ENCODE assay signal across 8 cellular contexts in the genomic region with DNA sequence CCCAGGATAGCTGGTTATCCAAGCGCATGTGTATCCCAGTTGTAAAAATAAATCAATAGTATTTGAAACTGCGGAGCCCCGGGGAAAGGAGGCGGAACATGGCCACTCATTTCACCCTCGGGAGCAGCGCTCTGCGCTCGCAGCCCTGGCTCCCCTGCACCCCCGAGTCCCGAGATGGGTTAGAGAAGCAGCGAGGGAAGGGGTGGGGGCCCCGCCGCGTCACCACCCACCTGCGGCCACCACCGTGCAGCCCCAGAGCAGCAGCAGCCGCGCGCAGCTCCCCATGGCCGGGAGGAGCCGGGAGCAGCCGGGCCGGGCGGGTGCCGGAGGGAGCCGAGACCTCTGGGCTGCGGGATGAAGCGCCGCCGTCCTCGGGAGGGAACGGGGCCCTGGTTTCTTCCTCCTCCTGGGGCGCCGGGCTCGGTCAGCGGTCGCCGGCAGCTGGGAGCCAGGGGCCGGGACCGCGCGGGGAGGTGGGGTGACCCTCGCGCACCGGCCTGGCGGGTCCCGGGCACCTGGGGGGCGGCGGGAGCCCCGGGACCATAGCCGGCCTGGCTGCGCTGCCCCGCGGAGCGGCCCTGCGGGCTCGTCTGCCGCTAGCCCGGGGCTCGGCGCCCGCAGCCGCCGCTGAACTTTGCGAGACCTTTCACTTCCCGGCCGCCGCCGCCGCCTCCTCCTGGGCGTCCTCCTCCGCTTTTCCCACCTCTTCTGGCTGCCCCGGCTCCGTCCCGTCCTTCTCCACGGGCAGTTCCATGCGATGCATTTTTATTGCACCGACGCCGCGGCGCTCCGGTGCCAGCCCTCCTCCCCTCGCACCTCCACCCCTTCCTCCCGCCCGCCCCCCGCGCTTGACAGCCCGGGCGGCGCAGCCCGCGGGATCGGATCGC. TPM values are rescaled to one million over a fixed set of nuclear protein-coding genes. Genes with fewer than 3 reads are reported as not detected.
A peak's percentile ranks its signal among the peaks of the same experiment; 100 is the strongest.
DNase-seq lines count a peak whose midpoint lies in the region; ATAC-seq and TF ChIP-seq lines count a peak whose summit lies in the region.

A gene (minus strand): TSS at position 740 of the 887 bp plus-strand sequence. CDS start 455 bp downstream, at position 285.

- H3K27me3 ChIP-seq in MM.1S (replicated peaks; ENCODE audit: insufficient read depth, low read length), result peaks cover 39% of the 10 kb centered on the region
- H3K27me3 ChIP-seq in gastroesophageal sphincter, result no peaks in the 10 kb centered on the region
- peaks cover 0 to 96% (median 23%) of the 10 kb centered on the region in 3 experiments for H3K27me3 ChIP-seq in neuronal stem cell (ENCODE audit: control insufficient read depth in 3 of 3, insufficient read depth in 3 of 3, low read depth in 1 of 3, low read length in 3 of 3)

- H3K79me2 ChIP-seq in MM.1S (ENCODE audit: low read length), result no peaks in the 10 kb centered on the region

- H3K36me3 Mint-ChIP-seq in activated T-cell treated with anti-CD3 and anti-CD28 coated beads, Interleukin-2, amount 50 U/mL, for 72 hours (ENCODE audit: insufficient read depth in 2 of 2), result no peaks in the 10 kb centered on the region

- H3K27me3 Mint-ChIP-seq in activated T-cell treated with anti-CD3 and anti-CD28 coated beads, Interleukin-2, amount 50 U/mL, for 72 hours (ENCODE audit: low read depth), result peaks cover 79% of the 10 kb centered on the region

- no peak for TF ChIP-seq EP300 in gastroesophageal sphincter (IDR thresholded peaks at IDR 0.05)

- H3K9me3 ChIP-seq in MM.1S (replicated peaks; ENCODE audit: insufficient read depth, low read length) (no peaks in the 10 kb centered on the region), gastroesophageal sphincter (no peaks in the 10 kb centered on the region), neuronal stem cell (replicated peaks in 1 of 2; ENCODE audit: control insufficient read depth in 2 of 2, insufficient read depth in 1 of 2, low read depth in 1 of 2, low read length in 2 of 2) (no peaks in the 10 kb centered on the region)

- H3K36me3 ChIP-seq in MM.1S (replicated peaks; ENCODE audit: insufficient read depth, low read length) (no peaks in the 10 kb centered on the region), gastroesophageal sphincter (peaks cover 0 to 6% of the 10 kb centered on the region in 2 donors), neuronal stem cell (replicated peaks in 1 of 2; ENCODE audit: control insufficient read depth in 2 of 2, insufficient read depth in 2 of 2, low read length in 2 of 2) (peaks cover 0 to 3% of the 10 kb centered on the region in 2 donors)

- no peaks in the 10 kb centered on the region for H3K79me1 ChIP-seq in neuronal stem cell (ENCODE audit: low read depth, low read length)

- TF ChIP-seq CTCF in MM.1S (IDR thresholded peaks at IDR 0.05; ENCODE audit: low read length), result no peak
- TF ChIP-seq CTCF in gastroesophageal sphincter (IDR thresholded peaks at IDR 0.05), result no peak

- H3K18ac ChIP-seq in neuronal stem cell (ENCODE audit: low read length), result peak within 1 kb of the TSS; percentile 96

- H4K20me1 ChIP-seq in MM.1S (ENCODE audit: insufficient read depth, low read length), result no peaks in the 10 kb centered on the region

- H3K9me2 ChIP-seq in MM.1S (replicated peaks; ENCODE audit: insufficient read depth, low read length), result no peaks in the 10 kb centered on the region

- peak within 1 kb of the TSS; percentile 40 for H2AK5ac ChIP-seq in neuronal stem cell (ENCODE audit: low read depth, low read length)

- no peaks in the 10 kb centered on the region for H3F3A ChIP-seq in MM.1S (ENCODE audit: insufficient read depth, low read length)

- peak within 1 kb of the TSS; percentile 44 for H2BK12ac ChIP-seq in neuronal stem cell (ENCODE audit: low read length)

- peak; percentile 58 to 65 for ATAC-seq in activated T-cell treated with anti-CD3 and anti-CD28 coated beads, Interleukin-2, amount 50 U/mL, for 72 hours (replicated peaks in 1 of 2)
- ATAC-seq in gastroesophageal sphincter (peak; percentile 67), GM21390 (IDR thresholded peaks at IDR 0.05; ENCODE audit: unreplicated experiment) (no peak)

- peak within 1 kb of the TSS; percentile 97 for H3K4me2 ChIP-seq in MM.1S (ENCODE audit: low read depth, low read length)
- H3K4me2 ChIP-seq in neuronal stem cell (ENCODE audit: insufficient read depth, low read length, poor library complexity, severe bottlenecking), result peak within 1 kb of the TSS; percentile 95

- no peak within 1 kb of the TSS for H3K4ac ChIP-seq in neuronal stem cell (ENCODE audit: low read length)

- peak; percentile 11 for DNase-seq in stimulated activated CD4-positive, alpha-beta T cell treated with anti-CD3 and anti-CD28 coated beads, Interleukin-12 subunit alpha, Interleukin-12 subunit beta, amount 100 ng/mL, for 4 hours
- no peak for DNase-seq in stimulated activated CD4-positive, alpha-beta T cell treated with anti-CD3 and anti-CD28 coated beads, Interleukin-1b, Interleukin-23, amount 100 ng/mL, for 48 hours
- DNase-seq in MM.1S, result peak; percentile 44
- DNase-seq in activated T-cell treated with anti-CD3 and anti-CD28 coated beads, Interleukin-2, amount 50 U/mL, for 72 hours, result peak; percentile 30 to 35
- DNase-seq in neuronal stem cell (ENCODE audit: low spot score), result peak; percentile 17
- no peak for DNase-seq in MV-4-11 (lab: John Stamatoyannopoulos, UW)

- no peak within 1 kb of the TSS for H4K91ac ChIP-seq in neuronal stem cell (ENCODE audit: low read depth, low read length, poor library complexity)

- H3K4me3 Mint-ChIP-seq in activated T-cell treated with anti-CD3 and anti-CD28 coated beads, Interleukin-2, amount 50 U/mL, for 72 hours, result peak within 1 kb of the TSS; percentile 83 to 92

- H3K27ac ChIP-seq in MM.1S (ENCODE audit: low read length), result no peak within 1 kb of the TSS
- peak within 1 kb of the TSS; percentile 71 to 96 (median 95) for H3K27ac ChIP-seq in gastroesophageal sphincter
- no peak within 1 kb of the TSS for H3K27ac ChIP-seq in neuronal stem cell (replicated peaks; ENCODE audit: low read length)

- no peak within 1 kb of the TSS for H3K27ac Mint-ChIP-seq in activated T-cell treated with anti-CD3 and anti-CD28 coated beads, Interleukin-2, amount 50 U/mL, for 72 hours

- H2BK120ac ChIP-seq in neuronal stem cell (ENCODE audit: low read depth, low read length), result no peak within 1 kb of the TSS

- H3K9ac ChIP-seq in MM.1S (ENCODE audit: low read length) (no peak within 1 kb of the TSS), neuronal stem cell (ENCODE audit: low read depth, low read length, poor library complexity) (peak within 1 kb of the TSS; percentile 93)

- peak; percentile 19 to 50 for TF ChIP-seq POLR2A in gastroesophageal sphincter (IDR thresholded peaks at IDR 0.05)

- peak within 1 kb of the TSS; percentile 44 for H2BK5ac ChIP-seq in neuronal stem cell (ENCODE audit: low read length)

- H4K8ac ChIP-seq in neuronal stem cell (ENCODE audit: low read depth, low read length), result no peak within 1 kb of the TSS

- H3K4me1 Mint-ChIP-seq in activated T-cell treated with anti-CD3 and anti-CD28 coated beads, Interleukin-2, amount 50 U/mL, for 72 hours (ENCODE audit: low read depth), result peaks cover 14% of the 10 kb centered on the region

- H3K14ac ChIP-seq in neuronal stem cell (ENCODE audit: low read length), result peak within 1 kb of the TSS; percentile 91

- peak within 1 kb of the TSS; percentile 58 for H3K4me3 ChIP-seq in MM.1S (ENCODE audit: low read length)
- peak within 1 kb of the TSS; percentile 79 to 91 for H3K4me3 ChIP-seq in gastroesophageal sphincter
- H3K4me3 ChIP-seq in neuronal stem cell (ENCODE audit: low read length in 2 of 2), result peak within 1 kb of the TSS; percentile 37 to 93

- whole genome bisulfite sequencing in gastroesophageal sphincter (ENCODE audit: low coverage in 1 of 2), 2 donors, result 3% methylated on average over 29 of the region's 95 CpGs; no CpG with 5 or more reads in 1 of the 2 donors
- WGBS in neuronal stem cell (ENCODE audit: extremely low coverage in 2 of 2, insufficient read length in 2 of 2, insufficient replicate concordance in 1 of 2), 2 donors, result no CpG with 5 or more reads among the region's 95 CpGs

- H3K4me1 ChIP-seq in MM.1S (ENCODE audit: low read length), result no peaks in the 10 kb centered on the region
- peaks cover 0 to 61% (median 18%) of the 10 kb centered on the region in 3 donors for H3K4me1 ChIP-seq in gastroesophageal sphincter
- H3K4me1 ChIP-seq in neuronal stem cell (ENCODE audit: control insufficient read depth in 2 of 2, insufficient read depth in 1 of 2, low read depth in 1 of 2, low read length in 2 of 2), result peaks cover 0 to 3% of the 10 kb centered on the region in 2 donors

- H3K23ac ChIP-seq in neuronal stem cell (ENCODE audit: low read depth, low read length, poor library complexity), result peak within 1 kb of the TSS; percentile 56

- peak within 1 kb of the TSS; percentile 75 for H2BK15ac ChIP-seq in neuronal stem cell (ENCODE audit: low read length)

- H2AFZ ChIP-seq in MM.1S (ENCODE audit: low read length), result 0 out of 2 replicates have a peak within 1 kb of the TSS, but pooled peaks have one; percentile 34
- H2AFZ ChIP-seq in neuronal stem cell (ENCODE audit: low read length), result peak within 1 kb of the TSS; percentile 96

- H3K9me3 Mint-ChIP-seq in activated T-cell treated with anti-CD3 and anti-CD28 coated beads, Interleukin-2, amount 50 U/mL, for 72 hours, result no peaks in the 10 kb centered on the region

RNA-seq across cellular contexts. Expression of the gene that starts here (rescaled TPM):
- under 1 TPM; 0.26 to 0.69 TPM for total RNA-seq in activated T-cell treated with anti-CD3 and anti-CD28 coated beads, Interleukin-2, amount 50 U/mL, for 72 hours
- 100 to 1,000 TPM in 1 of 4 donors, 10 to 100 TPM in 3; 33.5 to 103 (median 51.5) TPM for total RNA-seq in gastroesophageal sphincter
- polyA plus RNA-seq in neuronal stem cell (2013, experiment 1 of 2), result 7.6 TPM
- 7.6 TPM for polyA plus RNA-seq in neuronal stem cell (2013, experiment 2 of 2)

Comparison
In these comparisons a context has a peak if more than half of its experiments do, and no peak if none do; other contexts are left out.
1. RNA of the gene that starts here (total RNA-seq): 33.5 to 103 TPM in gastroesophageal sphincter; 0.26 to 0.69 TPM in activated T-cell treated with anti-CD3 and anti-CD28 coated beads, Interleukin-2, amount 50 U/mL, for 72 hours; every median in the first group is over 10 times any median in the second.
2. DNase-seq: peak in stimulated activated CD4-positive, alpha-beta T cell treated with anti-CD3 and anti-CD28 coated beads, Interleukin-12 subunit alpha, Interleukin-12 subunit beta, amount 100 ng/mL, for 4 hours (single experiment), MM.1S (single experiment) and neuronal stem cell (single experiment); none in stimulated activated CD4-positive, alpha-beta T cell treated with anti-CD3 and anti-CD28 coated beads, Interleukin-1b, Interleukin-23, amount 100 ng/mL, for 48 hours (single experiment) and MV-4-11 (single experiment).
3. Peak in DNase-seq and ATAC-seq in activated T-cell treated with anti-CD3 and anti-CD28 coated beads, Interleukin-2, amount 50 U/mL, for 72 hours; RNA of the gene not detected or under 1 TPM.
4. H3K27ac ChIP-seq: peak in gastroesophageal sphincter (4 of 4); none in MM.1S (single experiment) and neuronal stem cell (single experiment).
5. Peak in every context shown above with its lines, with median percentiles within 50 percentile points of each other: H3K4me3 ChIP-seq.